Comparison of ENCODE assay signal across 6 cellular contexts in genomic region chr19:2150794-2151338, GRCh38. TPM values are rescaled to one million over a fixed set of nuclear protein-coding genes. Genes with fewer than 3 reads are reported as not detected.
A peak's percentile ranks its signal among the peaks of the same experiment; 100 is the strongest.
DNase-seq lines count a peak whose midpoint lies in the region; ATAC-seq and TF ChIP-seq lines count a peak whose summit lies in the region.

No MANE protein-coding gene starts in this region.

- WGBS in HUES64, result under 1% methylated on average over 36 of the region's 36 CpGs
- WGBS in prostate gland, result under 1% methylated on average over 31 of the region's 36 CpGs

- H3K27me3 ChIP-seq in HUES64 (ENCODE audit: insufficient read depth, low read length) (no peaks in the 10 kb centered on the region), duodenal mucosa (ENCODE audit: control insufficient read depth in 1 of 2, insufficient read depth in 2 of 2, low read length in 2 of 2) (no peaks in the 10 kb centered on the region), prostate gland (replicated peaks; ENCODE audit: insufficient read depth) (no peaks in the 10 kb centered on the region)

- H3K27ac ChIP-seq in HUES64 (ENCODE audit: low read depth, low read length) (peak overlapping the region; percentile 47), duodenal mucosa (ENCODE audit: low read depth, low read length) (peak overlapping the region; percentile 66), prostate gland (peak overlapping the region; percentile 74 to 78)

- no peak for TF ChIP-seq CTCF in prostate gland (IDR thresholded peaks at IDR 0.05)

- H3K36me3 ChIP-seq in HUES64 (ENCODE audit: insufficient read depth, low read length) (peaks cover 13% of the 10 kb centered on the region), duodenal mucosa (ENCODE audit: control insufficient read depth in 1 of 2, insufficient read depth in 2 of 2, low read length in 2 of 2) (peaks cover 0 to 4% of the 10 kb centered on the region in 2 donors), prostate gland (no peaks in the 10 kb centered on the region)

- H3K4me1 ChIP-seq in HUES64 (ENCODE audit: insufficient read depth, low read length) (no peaks in the 10 kb centered on the region), duodenal mucosa (ENCODE audit: control insufficient read depth in 1 of 2, insufficient read depth in 2 of 2, low read length in 2 of 2) (peaks cover 22 to 25% of the 10 kb centered on the region in 2 donors), prostate gland (replicated peaks) (peaks cover 5% of the 10 kb centered on the region)

- no peak for TF ChIP-seq POLR2A in prostate gland (IDR thresholded peaks at IDR 0.05)

- peak; percentile 21 for ATAC-seq in GM19324 (IDR thresholded peaks at IDR 0.05; ENCODE audit: low FRiP score, unreplicated experiment)

- peak overlapping the region; percentile 90 for H3K9ac ChIP-seq in HUES64 (ENCODE audit: low read depth, low read length)
- H3K9ac ChIP-seq in duodenal mucosa (ENCODE audit: low read depth in 1 of 2, low read length in 2 of 2), result peak overlapping the region; percentile 87 to 92

- intact Hi-C loops in prostate gland (cut with DNase I), result loop anchor here (2.0 to 5.0 kb wide), 2 partner anchors 54 to 86 kb away; partner anchors contain the start of genes IZUMO4, MOB3A, PLEKHJ1 and SF3A2

- H3K4me3 ChIP-seq in HUES64 (ENCODE audit: low read length) (peak overlapping the region; percentile 89), duodenal mucosa (ENCODE audit: low read depth in 1 of 2, low read length in 2 of 2) (peak overlapping the region; percentile 63 to 92), prostate gland (peak overlapping the region; percentile 95)

- H3K9me3 ChIP-seq in HUES64 (ENCODE audit: insufficient read depth, low read depth, low read length) (no peaks in the 10 kb centered on the region), duodenal mucosa (ENCODE audit: control insufficient read depth in 1 of 2, low read length in 2 of 2) (no peaks in the 10 kb centered on the region), prostate gland (no peaks in the 10 kb centered on the region)

- no peak for DNase-seq in prostate gland (ENCODE audit: low spot score)
- DNase-seq in A172 (ENCODE audit: low spot score), result no peak
- no peak for DNase-seq in 8988T

RNA-seq across cellular contexts. Expression of gene AP3D1, which starts 0.5 kb away (rescaled TPM):
- polyA plus RNA-seq in HUES64 (2013, experiment 1 of 2), result 105 TPM
- 103 TPM for polyA plus RNA-seq in HUES64 (2013, experiment 2 of 2)
- 100 to 1,000 TPM; 115 to 178 TPM for total RNA-seq in prostate gland
- total RNA-seq in A172 (2014; rRNA removed; shearing (Covaris generic)), result 167 and 176 TPM in 2 replicates

RNA-seq across cellular contexts. Expression of gene DOT1L, which starts 12.9 kb away (rescaled TPM):
- polyA plus RNA-seq in HUES64 (2013, experiment 1 of 2), result 26.7 TPM
- polyA plus RNA-seq in HUES64 (2013, experiment 2 of 2), result 30.1 TPM
- total RNA-seq in prostate gland, result 10 to 100 TPM; 11.2 to 75.0 TPM
- total RNA-seq in A172 (2014; rRNA removed; shearing (Covaris generic)), result 6.5 and 6.8 TPM in 2 replicates

RNA-seq across cellular contexts. Expression of gene IZUMO4, which starts 54.2 kb away (rescaled TPM):
- polyA plus RNA-seq in HUES64 (2013, experiment 1 of 2), result 1.1 TPM
- polyA plus RNA-seq in HUES64 (2013, experiment 2 of 2), result 1.1 TPM
- total RNA-seq in prostate gland, result 10 to 100 TPM; 11.8 to 50.2 TPM
- 2.7 and 2.8 TPM in 2 replicates for total RNA-seq in A172 (2014; rRNA removed; shearing (Covaris generic))

RNA-seq across cellular contexts. Expression of gene MOB3A, which starts 54.7 kb away (rescaled TPM):
- polyA plus RNA-seq in HUES64 (2013, experiment 1 of 2), result 6.1 TPM
- polyA plus RNA-seq in HUES64 (2013, experiment 2 of 2), result 7.9 TPM
- 10 to 100 TPM; 40.1 to 43.5 TPM for total RNA-seq in prostate gland
- 17.4 and 21.5 TPM in 2 replicates for total RNA-seq in A172 (2014; rRNA removed; shearing (Covaris generic))
